ENCODE assay signal across 9 cellular contexts in the genomic region with DNA sequence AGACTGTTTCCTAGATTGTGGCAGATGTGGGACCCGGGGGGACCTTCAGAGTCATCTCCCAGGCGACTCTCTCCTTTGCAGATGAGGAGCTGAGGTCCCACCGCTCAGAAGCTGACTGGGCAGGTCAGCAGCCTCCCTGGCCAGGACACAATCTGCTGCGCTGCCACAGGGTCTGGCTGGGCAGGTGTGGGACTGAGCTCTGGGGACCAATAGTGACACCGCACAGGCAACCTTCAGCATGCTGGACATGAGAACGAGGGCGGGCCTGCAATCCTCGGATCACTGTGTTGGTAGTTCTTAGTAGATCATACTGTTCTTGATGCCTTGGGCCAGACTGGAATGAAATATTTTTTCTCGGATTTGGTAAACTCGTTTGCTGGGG. TPM values are rescaled to one million over a fixed set of nuclear protein-coding genes. Genes with fewer than 3 reads are reported as not detected.
DNase-seq lines count a peak whose midpoint lies in the region; ATAC-seq, FAIRE-seq and TF ChIP-seq lines count a peak whose summit lies in the region.
"Had no signal": no experiment of that assay in that cellular context is flagged by ENCODE, and none has a peak within 500 bp of the region (broad histone marks: within the 10 kb centered on the region; RNA-seq: fewer than 3 reads in every experiment).

No MANE protein-coding gene starts in this region.

- TF ChIP-seq CTCF in mammary epithelial cell (conservative IDR thresholded peaks at IDR 0.05 in 1 of 2, IDR thresholded peaks at IDR 0.05 in 1 of 2; ENCODE audit: extremely low read depth in 1 of 2, insufficient read depth in 1 of 2, low read depth in 1 of 2, low read length in 2 of 2) (no peak), keratinocyte (optimal IDR thresholded peaks at IDR 0.05 in 1 of 3, IDR thresholded peaks at IDR 0.05 in 1 of 3, conservative IDR thresholded peaks at IDR 0.05 in 1 of 3; ENCODE audit: extremely low read depth in 1 of 3, insufficient read depth in 2 of 3, low read length in 3 of 3) (no peak), gastrocnemius medialis (IDR thresholded peaks at IDR 0.05 in 4 of 5, conservative IDR thresholded peaks at IDR 0.05 in 1 of 5) (peak in 1 of 5 experiments; percentile 6), GM13976 (IDR thresholded peaks at IDR 0.05; ENCODE audit: borderline replicate concordance, control extremely low read depth, extremely low read depth, insufficient read depth, missing control alignments) (no peak)

- no peaks in the 10 kb centered on the region for H3K9me2 ChIP-seq in GM23248 (ENCODE audit: insufficient read depth)

- H3K27me3 ChIP-seq in GM23248 (replicated peaks; ENCODE audit: insufficient read depth) (no peaks in the 10 kb centered on the region), mammary epithelial cell (ENCODE audit: insufficient read depth, low read length) (no peaks in the 10 kb centered on the region), keratinocyte (ENCODE audit: control insufficient read depth, extremely low read depth, insufficient read depth, low read length) (no peaks in the 10 kb centered on the region), gastrocnemius medialis (no peaks in the 10 kb centered on the region)

- DNase-seq in GM23248, result peak; percentile 43
- no peak for DNase-seq in mammary epithelial cell
- DNase-seq in keratinocyte (ENCODE audit: low read depth, low spot score), result no peak
- DNase-seq in gastrocnemius medialis, result peak; percentile 57 to 79
- no peak for DNase-seq in NCI-H526 treated with DMSO at 0.1 percent for 48 hours (lab: John Stamatoyannopoulos, UW)
- DNase-seq in GM13976 (ENCODE audit: low spot score), result no peak
- DNase-seq in activated CD4-positive, alpha-beta T cell treated with anti-CD3 and anti-CD28 coated beads, Interleukin-2, amount 50 U/mL, for 4 hours, result no peak
- DNase-seq in stimulated activated CD4-positive, alpha-beta T cell treated with anti-CD3 and anti-CD28 coated beads, Interleukin-2, amount 100 ng/mL, for 24 hours, result no peak
- DNase-seq: T-helper 1 cell had no signal

- no TSS peak for BruUV-seq in mammary epithelial cell (replicated peaks; lab: Mats Ljungman, UMichigan)

- in situ Hi-C loops in GM23248 (cut with MboI), result no loop called here
- in situ Hi-C loops in mammary epithelial cell (cut with MboI; ENCODE audit: low sequenced_read_pairs in 2 of 2), result no loop called here
- in situ Hi-C loops in gastrocnemius medialis (cut with MboI; ENCODE audit: low sequenced_read_pairs in 4 of 4), result loop anchor here in 2 of 4 donors (10.0 to 25.0 kb wide), 2 partner anchors 54 to 277 kb away; partner anchors contain the start of gene RHEB (in 1 of the 2)
- in situ Hi-C loops in GM13976 (cut with MboI; ENCODE audit: low sequenced_read_pairs, unreplicated experiment), result no loop called here

- H3K79me2 ChIP-seq in GM23248 (ENCODE audit: insufficient read depth) (no peaks in the 10 kb centered on the region), mammary epithelial cell (ENCODE audit: insufficient read depth, low read length) (no peaks in the 10 kb centered on the region), keratinocyte (ENCODE audit: control insufficient read depth, insufficient read depth, low read length) (no peaks in the 10 kb centered on the region)

- ATAC-seq in gastrocnemius medialis, result peak; percentile 44 to 45

- dilution Hi-C loops in mammary epithelial cell (cut with HindIII; ENCODE audit: low sequenced_read_pairs) (no loop called here), keratinocyte (cut with MboI; ENCODE audit: extremely low pct_ligation_motif_present, low sequenced_read_pairs) (no loop called here)

- peak overlapping the region; percentile 70 for H2AFZ ChIP-seq in GM23248
- H2AFZ ChIP-seq in mammary epithelial cell (ENCODE audit: low read depth, low read length), result peak overlapping the region; percentile 75
- H2AFZ ChIP-seq in keratinocyte (ENCODE audit: control insufficient read depth, low read length), result no peak overlapping the region

- peaks cover 42% of the 10 kb centered on the region for H3F3A ChIP-seq in GM23248 (ENCODE audit: insufficient read depth)

- CTCF ChIA-PET in mammary epithelial cell (lab: Charles Lee; ENCODE audit: low non-redundant PET), result interaction anchor here (0.7 kb wide), 2 partner anchors 45 to 322 kb away, joined by 3 to 4 read pairs; no protein-coding TSS in a partner anchor

- no peak for TF ChIP-seq POLR2A in gastrocnemius medialis (IDR thresholded peaks at IDR 0.05)

- no peak for FAIRE-seq in keratinocyte (lab: Jason Lieb, UNC)

- WGBS in GM23248 (ENCODE audit: low coverage in 1 of 2, low lambda C conversion rate in 2 of 2, missing lambda C conversion rate in 2 of 2), 2 experiments, result 11 to 13% methylated on average over 10 of the region's 10 CpGs
- 14% methylated on average over 8 of the region's 10 CpGs for WGBS in mammary epithelial cell (ENCODE audit: low coverage, missing lambda C conversion rate)

- H3K36me3 ChIP-seq in GM23248 (ENCODE audit: low read depth) (peaks cover 23% of the 10 kb centered on the region), mammary epithelial cell (ENCODE audit: insufficient read depth, low read length) (peaks cover 6% of the 10 kb centered on the region), keratinocyte (ENCODE audit: control insufficient read depth in 2 of 2, extremely low read depth in 1 of 2, insufficient read depth in 2 of 2, low read length in 2 of 2) (peaks cover 4% of the 10 kb centered on the region in 2 experiments), gastrocnemius medialis (peaks cover 0 to 11% of the 10 kb centered on the region in 2 donors)

- H3K27ac ChIP-seq in GM23248 (peak overlapping the region; percentile 55), mammary epithelial cell (ENCODE audit: insufficient read depth, low read depth, low read length) (no peak overlapping the region), keratinocyte (ENCODE audit: control insufficient read depth, insufficient read depth, low read length) (no peak overlapping the region), gastrocnemius medialis (peak overlapping the region; percentile 91 to 94 (median 92))

- intact Hi-C loops in mammary epithelial cell (cut with micrococcal nuclease) (loop anchor here (2.0 to 5.0 kb wide), 2 partner anchors 57 to 298 kb away; partner anchors contain the start of gene RHEB), gastrocnemius medialis (cut with DNase I; ENCODE audit: low total_unique reads) (loop anchor here (1.0 to 5.0 kb wide), 3 partner anchors 44 to 247 kb away; no protein-coding TSS in a partner anchor)

- H3K4me2 ChIP-seq in GM23248 (ENCODE audit: unreplicated experiment) (peak overlapping the region; percentile 78), mammary epithelial cell (ENCODE audit: insufficient read depth, low read depth, low read length) (peak overlapping the region; percentile 84), keratinocyte (ENCODE audit: control insufficient read depth, extremely low read depth, insufficient read depth, low read depth, low read length) (peak overlapping the region; percentile 63)

- H3K9ac ChIP-seq in GM23248, result peak overlapping the region; percentile 46
- no peak overlapping the region for H3K9ac ChIP-seq in mammary epithelial cell (ENCODE audit: insufficient read depth, low read length)
- H3K9ac ChIP-seq in keratinocyte (ENCODE audit: control insufficient read depth, extremely low read depth, insufficient read depth, low read length), result no peak overlapping the region

- no peaks in the 10 kb centered on the region for H3K9me1 ChIP-seq in keratinocyte (ENCODE audit: control insufficient read depth, extremely low read depth, insufficient read depth, low read length)

- peaks cover 20% of the 10 kb centered on the region for H3K4me1 ChIP-seq in GM23248 (ENCODE audit: insufficient read depth)
- peaks cover 17% of the 10 kb centered on the region for H3K4me1 ChIP-seq in mammary epithelial cell (ENCODE audit: insufficient read depth, low read length)
- H3K4me1 ChIP-seq in keratinocyte (ENCODE audit: control insufficient read depth, extremely low read depth, insufficient read depth, low read length), result peaks cover 11% of the 10 kb centered on the region
- H3K4me1 ChIP-seq in gastrocnemius medialis, result peaks cover 23 to 46% of the 10 kb centered on the region in 2 donors

- peak overlapping the region; percentile 62 for H3K4me3 ChIP-seq in GM23248
- no peak overlapping the region for H3K4me3 ChIP-seq in mammary epithelial cell (replicated peaks in 1 of 3; ENCODE audit: insufficient read depth in 1 of 3, low read depth in 2 of 3, low read length in 3 of 3)
- peak overlapping the region in 1 of 3 experiments; percentile 49 for H3K4me3 ChIP-seq in keratinocyte (ENCODE audit: control insufficient read depth in 2 of 3, extremely low read depth in 1 of 3, insufficient read depth in 2 of 3, low read depth in 1 of 3, low read length in 3 of 3)
- H3K4me3 ChIP-seq in gastrocnemius medialis, result peak overlapping the region; percentile 32 to 47 (median 36)

- H3K9me3 ChIP-seq in GM23248 (ENCODE audit: low read depth), result no peaks in the 10 kb centered on the region
- H3K9me3 ChIP-seq in mammary epithelial cell (replicated peaks; ENCODE audit: insufficient read depth, low read length), result peaks cover 7% of the 10 kb centered on the region
- H3K9me3 ChIP-seq in keratinocyte (ENCODE audit: control insufficient read depth, low read depth, low read length), result peaks cover 2% of the 10 kb centered on the region
- H3K9me3 ChIP-seq in gastrocnemius medialis, result peaks cover 0 to 4% (median 0%) of the 10 kb centered on the region in 3 donors

- H4K20me1 ChIP-seq in GM23248 (ENCODE audit: insufficient read depth) (no peaks in the 10 kb centered on the region), mammary epithelial cell (ENCODE audit: insufficient read depth, low read length) (no peaks in the 10 kb centered on the region), keratinocyte (ENCODE audit: control insufficient read depth, extremely low read depth, insufficient read depth, low read length) (no peaks in the 10 kb centered on the region)

RNA-seq across cellular contexts. Expression of gene CRYGN, which starts 20.5 kb away (rescaled TPM):
- total RNA-seq in GM23248 (2014; rRNA removed; shearing (Covaris generic)), result not detected in 2 replicates
- polyA plus RNA-seq in GM23248 (2016; fragmentation: Nextera tagmentation; extraction: Ambion mirVana) (not detected in 2 replicates), mammary epithelial cell (not detected), keratinocyte (not detected in 3 replicates)
- total RNA-seq in mammary epithelial cell (not detected), gastrocnemius medialis (not detected)
- polyA minus RNA-seq in mammary epithelial cell (not detected), keratinocyte (not detected in 3 replicates)
- not detected for polyA plus RNA-seq in keratinocyte (2011; ENCODE audit: low read depth)
- polyA plus RNA-seq in keratinocyte (2011; cell fraction: cytosol; rRNA removed), result not detected in 2 replicates
- polyA plus RNA-seq in keratinocyte (2011; cell fraction: nucleus; rRNA removed), result not detected in 2 replicates
- not detected in 2 replicates for polyA plus RNA-seq in keratinocyte (2012; ENCODE audit: low replicate concordance)
- polyA minus RNA-seq in keratinocyte (2011; cell fraction: cytosol; rRNA and poly(A)+ RNA removed), result not detected
- polyA minus RNA-seq in keratinocyte (2011; cell fraction: nucleus; rRNA and poly(A)+ RNA removed), result not detected in 2 replicates

RNA-seq across cellular contexts. Expression of gene WDR86, which starts 50.6 kb away (rescaled TPM):
- 0.25 TPM in 1 of 2 replicates, not detected in the other for total RNA-seq in GM23248 (2014; rRNA removed; shearing (Covaris generic))
- polyA plus RNA-seq in GM23248 (2016; fragmentation: Nextera tagmentation; extraction: Ambion mirVana), result not detected in 2 replicates
- 10 to 100 TPM in 1 of 2 donors, not detected in 1; 19.5 TPM for total RNA-seq in mammary epithelial cell
- not detected for polyA plus RNA-seq in mammary epithelial cell
- polyA minus RNA-seq in mammary epithelial cell, result not detected
- not detected in 3 replicates for polyA plus RNA-seq in keratinocyte
- not detected for polyA plus RNA-seq in keratinocyte (2011; ENCODE audit: low read depth)
- not detected in 2 replicates for polyA plus RNA-seq in keratinocyte (2011; cell fraction: cytosol; rRNA removed)
- 0.11 TPM in 1 of 2 replicates, not detected in the other for polyA plus RNA-seq in keratinocyte (2011; cell fraction: nucleus; rRNA removed)
- polyA plus RNA-seq in keratinocyte (2012; ENCODE audit: low replicate concordance), result 0.42 TPM in 1 of 2 replicates, not detected in the other
- polyA minus RNA-seq in keratinocyte, result not detected in 3 replicates
- not detected for polyA minus RNA-seq in keratinocyte (2011; cell fraction: cytosol; rRNA and poly(A)+ RNA removed)
- polyA minus RNA-seq in keratinocyte (2011; cell fraction: nucleus; rRNA and poly(A)+ RNA removed), result not detected in 2 replicates
- total RNA-seq in gastrocnemius medialis, result under 1 TPM in 2 of 4 donors, not detected in 2; 0.13 to 0.31 TPM

RNA-seq across cellular contexts. Expression of gene RHEB, which starts 59.2 kb away (rescaled TPM):
- 86.4 and 91.4 TPM in 2 replicates for total RNA-seq in GM23248 (2014; rRNA removed; shearing (Covaris generic))
- polyA plus RNA-seq in GM23248 (2016; fragmentation: Nextera tagmentation; extraction: Ambion mirVana) (226 and 235 TPM in 2 replicates), mammary epithelial cell (56.0 TPM), keratinocyte (67.2 to 138 TPM (median 69.4 TPM) in 3 replicates)
- total RNA-seq in mammary epithelial cell (100 to 1,000 TPM in 1 of 2 donors, 10 to 100 TPM in 1; 57.3 to 105 TPM), gastrocnemius medialis (100 to 1,000 TPM in 3 of 4 donors, 10 to 100 TPM in 1; 93.2 to 159 (median 124) TPM)
- polyA minus RNA-seq in mammary epithelial cell (93.7 TPM), keratinocyte (6.7 to 17.2 TPM (median 12.1 TPM) in 3 replicates)
- polyA plus RNA-seq in keratinocyte (2011; ENCODE audit: low read depth), result 143 TPM
- 73.9 and 121 TPM in 2 replicates for polyA plus RNA-seq in keratinocyte (2011; cell fraction: cytosol; rRNA removed)
- 38.5 and 58.5 TPM in 2 replicates for polyA plus RNA-seq in keratinocyte (2011; cell fraction: nucleus; rRNA removed)
- 75.8 and 112 TPM in 2 replicates for polyA plus RNA-seq in keratinocyte (2012; ENCODE audit: low replicate concordance)
- polyA minus RNA-seq in keratinocyte (2011; cell fraction: cytosol; rRNA and poly(A)+ RNA removed), result 42.4 TPM
- polyA minus RNA-seq in keratinocyte (2011; cell fraction: nucleus; rRNA and poly(A)+ RNA removed), result 9.7 and 18.8 TPM in 2 replicates

Comparison
In these comparisons a context has a peak if more than half of its experiments do, and no peak if none do; other contexts are left out.
1. DNase-seq: peak in GM23248 (single experiment) and gastrocnemius medialis (2 of 2); none in mammary epithelial cell (single experiment), keratinocyte (single experiment), NCI-H526 treated with DMSO at 0.1 percent for 48 hours (single experiment), GM13976 (single experiment), activated CD4-positive, alpha-beta T cell treated with anti-CD3 and anti-CD28 coated beads, Interleukin-2, amount 50 U/mL, for 4 hours (0 of 2) and stimulated activated CD4-positive, alpha-beta T cell treated with anti-CD3 and anti-CD28 coated beads, Interleukin-2, amount 100 ng/mL, for 24 hours (0 of 2).
2. H3K27ac ChIP-seq: peak in GM23248 (single experiment) and gastrocnemius medialis (4 of 4); none in mammary epithelial cell (single experiment) and keratinocyte (single experiment).
3. H3K4me3 ChIP-seq: peak in GM23248 (single experiment) and gastrocnemius medialis (4 of 4); none in mammary epithelial cell (0 of 3).
4. Peak in every context shown above with its lines, with median percentiles within 50 percentile points of each other: H3K4me2 ChIP-seq.